In the genomic region with DNA sequence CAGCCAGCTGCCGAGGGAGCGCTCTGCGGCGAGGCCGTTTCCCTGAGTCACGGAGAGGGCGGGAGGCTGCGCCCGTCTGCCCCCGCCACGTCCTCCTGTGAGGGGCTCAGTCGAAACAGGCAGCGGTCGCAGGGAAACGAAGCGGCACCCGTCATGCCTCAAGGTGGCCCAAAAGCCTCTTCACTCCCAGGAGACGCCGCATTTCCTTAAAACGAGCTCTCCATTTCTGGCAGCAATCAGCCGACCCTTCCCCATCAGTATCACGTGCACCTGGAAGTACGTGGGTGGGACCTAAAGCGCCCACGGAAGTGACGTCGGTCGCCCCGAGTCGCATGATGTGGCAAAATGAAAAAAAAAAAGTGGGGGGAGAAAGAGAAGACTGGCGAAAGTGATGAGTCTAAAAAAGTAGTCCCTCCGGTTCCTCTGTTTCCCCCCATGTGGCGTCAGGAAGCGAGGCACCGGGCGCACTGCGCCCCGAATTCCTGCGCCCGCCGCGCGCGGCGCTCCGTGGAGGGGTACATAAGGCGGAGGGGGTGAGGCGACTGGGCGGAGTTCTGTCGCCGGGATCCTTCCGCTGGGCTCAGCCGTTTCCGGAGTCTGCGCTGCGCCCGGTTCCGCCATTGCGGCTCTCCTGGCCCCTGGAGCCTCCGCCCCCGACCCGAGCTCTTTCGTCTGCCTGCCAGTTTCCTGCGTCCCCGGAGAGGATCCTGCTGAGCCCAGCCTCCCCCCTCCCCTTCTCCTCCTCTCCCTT, we compare ENCODE assay signal across 1 cellular context.
TF ChIP-seq lines count a peak whose summit lies in the region.

A gene (plus strand): TSS at position 583 of the 751 bp plus-strand sequence. CDS start 237 bp downstream, outside the sequence.

TF ChIP-seq in GM12878, 131 proteins besides CTCF, POLR2A, EP300 and RAD21 (continued from another document and continues in another):
- TF ChIP-seq ETV6 (conservative IDR thresholded peaks at IDR 0.05 in 1 of 2, IDR thresholded peaks at IDR 0.05 in 1 of 2; ENCODE audit: borderline replicate concordance in 1 of 2, low read depth in 1 of 2) (peak in 1 of 2 experiments; percentile 49; a peak in 2 of 4 replicates), FOXK2 (IDR thresholded peaks at IDR 0.05) (no peak; the same call in none of the 2 replicates), ESRRA (IDR thresholded peaks at IDR 0.05; ENCODE audit: low read length) (0 out of 2 replicates have a peak, but pooled peaks have one; percentile 12), SIN3A (IDR thresholded peaks at IDR 0.05; ENCODE audit: low read depth, low read length) (peak; percentile 87; the same call in 1 of the 2 replicates), EGR1 (IDR thresholded peaks at IDR 0.05; ENCODE audit: borderline replicate concordance in 1 of 2, low read depth in 2 of 2, low read length in 2 of 2) (peak in 1 of 2 experiments; percentile 81; a peak in 2 of 3 replicates), MEF2A (IDR thresholded peaks at IDR 0.05; ENCODE audit: insufficient read depth, low read depth, low read length) (peak; percentile 66), NRF1 (conservative IDR thresholded peaks at IDR 0.05; ENCODE audit: low read depth, low read length) (no peak), KAT2A (conservative IDR thresholded peaks at IDR 0.05; ENCODE audit: control insufficient read depth, low read depth, low read length) (no peak), ZNF384 (IDR thresholded peaks at IDR 0.05; ENCODE audit: borderline replicate concordance, low read depth, low read length) (peak; percentile 98), ZNF217 (IDR thresholded peaks at IDR 0.05) (no peak), DPF2 (IDR thresholded peaks at IDR 0.05) (peak; percentile 87), CHD2 (IDR thresholded peaks at IDR 0.05; ENCODE audit: borderline replicate concordance, low read depth, low read length) (peak; percentile 98), RFX5 (IDR thresholded peaks at IDR 0.05; ENCODE audit: low read depth, low read length) (0 out of 2 replicates have a peak, but pooled peaks have one; percentile 67), HCFC1 (IDR thresholded peaks at IDR 0.05; ENCODE audit: low read length) (peak; percentile 65), NFIC (IDR thresholded peaks at IDR 0.05; ENCODE audit: low read depth, low read length) (peak; percentile 60; the same call in 1 of the 2 replicates), CREB1 (IDR thresholded peaks at IDR 0.05; ENCODE audit: low read depth) (peak; percentile 91), NR2F1 (conservative IDR thresholded peaks at IDR 0.05) (peak; percentile 68), EED (IDR thresholded peaks at IDR 0.05; ENCODE audit: low read depth) (peak; percentile 76; the same call in 1 of the 2 replicates), BACH1 (IDR thresholded peaks at IDR 0.05; ENCODE audit: borderline replicate concordance) (peak; percentile 98), RUNX3 (IDR thresholded peaks at IDR 0.05; ENCODE audit: low read length) (peak; percentile 78), TCF7 (IDR thresholded peaks at IDR 0.05; ENCODE audit: borderline replicate concordance) (peak; percentile 74), YY1 (IDR thresholded peaks at IDR 0.05; ENCODE audit: low read depth, low read length) (peak; percentile 97), TARDBP (IDR thresholded peaks at IDR 0.05; ENCODE audit: borderline replicate concordance) (peak; percentile 94), SRF (IDR thresholded peaks at IDR 0.05; ENCODE audit: low read depth in 2 of 2, low read length in 2 of 2) (no peak; a peak in 1 of 4 replicates), BCL11A (IDR thresholded peaks at IDR 0.05; ENCODE audit: low read depth, low read length) (peak; percentile 20; the same call in 1 of the 2 replicates), SMARCA5 (IDR thresholded peaks at IDR 0.05) (peak; percentile 92), BRCA1 (IDR thresholded peaks at IDR 0.05; ENCODE audit: low read depth, low read length) (no peak), MTA3 (IDR thresholded peaks at IDR 0.05; ENCODE audit: borderline replicate concordance, low read length) (0 out of 2 replicates have a peak, but pooled peaks have one; percentile 54), CBX3 (IDR thresholded peaks at IDR 0.05; ENCODE audit: borderline replicate concordance, low read depth) (no peak), TCF3 (IDR thresholded peaks at IDR 0.05; ENCODE audit: borderline replicate concordance, insufficient read depth, low read depth, low read length) (peak; percentile 95), ZNF207 (IDR thresholded peaks at IDR 0.05; ENCODE audit: borderline replicate concordance) (peak; percentile 97), FOXM1 (IDR thresholded peaks at IDR 0.05; ENCODE audit: low read depth, low read length) (peak; percentile 76), CEBPB (IDR thresholded peaks at IDR 0.05; ENCODE audit: borderline replicate concordance in 1 of 2, low read depth in 2 of 2, low read length in 2 of 2) (no peak), IKZF1 (conservative IDR thresholded peaks at IDR 0.05) (peak; percentile 94), ZNF24 (IDR thresholded peaks at IDR 0.05) (peak; percentile 63), LARP7 (IDR thresholded peaks at IDR 0.05) (peak; percentile 62), RCOR1 (conservative IDR thresholded peaks at IDR 0.05; ENCODE audit: low read depth, low read length) (0 out of 2 replicates have a peak, but pooled peaks have one; percentile 41)
- TF ChIP-seq, protein P1, sequence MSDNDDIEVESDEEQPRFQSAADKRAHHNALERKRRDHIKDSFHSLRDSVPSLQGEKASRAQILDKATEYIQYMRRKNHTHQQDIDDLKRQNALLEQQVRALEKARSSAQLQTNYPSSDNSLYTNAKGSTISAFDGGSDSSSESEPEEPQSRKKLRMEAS (IDR thresholded peaks at IDR 0.05; ENCODE audit: low read depth, low read length), result peak; percentile 70
- TF ChIP-seq, protein P2, sequence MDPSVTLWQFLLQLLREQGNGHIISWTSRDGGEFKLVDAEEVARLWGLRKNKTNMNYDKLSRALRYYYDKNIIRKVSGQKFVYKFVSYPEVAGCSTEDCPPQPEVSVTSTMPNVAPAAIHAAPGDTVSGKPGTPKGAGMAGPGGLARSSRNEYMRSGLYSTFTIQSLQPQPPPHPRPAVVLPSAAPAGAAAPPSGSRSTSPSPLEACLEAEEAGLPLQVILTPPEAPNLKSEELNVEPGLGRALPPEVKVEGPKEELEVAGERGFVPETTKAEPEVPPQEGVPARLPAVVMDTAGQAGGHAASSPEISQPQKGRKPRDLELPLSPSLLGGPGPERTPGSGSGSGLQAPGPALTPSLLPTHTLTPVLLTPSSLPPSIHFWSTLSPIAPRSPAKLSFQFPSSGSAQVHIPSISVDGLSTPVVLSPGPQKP (IDR thresholded peaks at IDR 0.05; ENCODE audit: low read depth, low read length), result peak; percentile 67; the same call in 1 of the 2 replicates
- TF ChIP-seq, protein P3, sequence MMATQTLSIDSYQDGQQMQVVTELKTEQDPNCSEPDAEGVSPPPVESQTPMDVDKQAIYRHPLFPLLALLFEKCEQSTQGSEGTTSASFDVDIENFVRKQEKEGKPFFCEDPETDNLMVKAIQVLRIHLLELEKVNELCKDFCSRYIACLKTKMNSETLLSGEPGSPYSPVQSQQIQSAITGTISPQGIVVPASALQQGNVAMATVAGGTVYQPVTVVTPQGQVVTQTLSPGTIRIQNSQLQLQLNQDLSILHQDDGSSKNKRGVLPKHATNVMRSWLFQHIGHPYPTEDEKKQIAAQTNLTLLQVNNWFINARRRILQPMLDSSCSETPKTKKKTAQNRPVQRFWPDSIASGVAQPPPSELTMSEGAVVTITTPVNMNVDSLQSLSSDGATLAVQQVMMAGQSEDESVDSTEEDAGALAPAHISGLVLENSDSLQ (IDR thresholded peaks at IDR 0.05), result peak; percentile 56
- TF ChIP-seq, protein P4, sequence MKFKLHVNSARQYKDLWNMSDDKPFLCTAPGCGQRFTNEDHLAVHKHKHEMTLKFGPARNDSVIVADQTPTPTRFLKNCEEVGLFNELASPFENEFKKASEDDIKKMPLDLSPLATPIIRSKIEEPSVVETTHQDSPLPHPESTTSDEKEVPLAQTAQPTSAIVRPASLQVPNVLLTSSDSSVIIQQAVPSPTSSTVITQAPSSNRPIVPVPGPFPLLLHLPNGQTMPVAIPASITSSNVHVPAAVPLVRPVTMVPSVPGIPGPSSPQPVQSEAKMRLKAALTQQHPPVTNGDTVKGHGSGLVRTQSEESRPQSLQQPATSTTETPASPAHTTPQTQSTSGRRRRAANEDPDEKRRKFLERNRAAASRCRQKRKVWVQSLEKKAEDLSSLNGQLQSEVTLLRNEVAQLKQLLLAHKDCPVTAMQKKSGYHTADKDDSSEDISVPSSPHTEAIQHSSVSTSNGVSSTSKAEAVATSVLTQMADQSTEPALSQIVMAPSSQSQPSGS (IDR thresholded peaks at IDR 0.05; ENCODE audit: low read length), result peak; percentile 65; the same call in 1 of the 2 replicates
- TF ChIP-seq, protein P5, sequence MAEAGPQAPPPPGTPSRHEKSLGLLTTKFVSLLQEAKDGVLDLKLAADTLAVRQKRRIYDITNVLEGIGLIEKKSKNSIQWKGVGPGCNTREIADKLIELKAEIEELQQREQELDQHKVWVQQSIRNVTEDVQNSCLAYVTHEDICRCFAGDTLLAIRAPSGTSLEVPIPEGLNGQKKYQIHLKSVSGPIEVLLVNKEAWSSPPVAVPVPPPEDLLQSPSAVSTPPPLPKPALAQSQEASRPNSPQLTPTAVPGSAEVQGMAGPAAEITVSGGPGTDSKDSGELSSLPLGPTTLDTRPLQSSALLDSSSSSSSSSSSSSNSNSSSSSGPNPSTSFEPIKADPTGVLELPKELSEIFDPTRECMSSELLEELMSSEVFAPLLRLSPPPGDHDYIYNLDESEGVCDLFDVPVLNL (IDR thresholded peaks at IDR 0.05; ENCODE audit: low read depth, low read length), result 0 out of 2 replicates have a peak, but pooled peaks have one; percentile 47
- TF ChIP-seq, protein P6, sequence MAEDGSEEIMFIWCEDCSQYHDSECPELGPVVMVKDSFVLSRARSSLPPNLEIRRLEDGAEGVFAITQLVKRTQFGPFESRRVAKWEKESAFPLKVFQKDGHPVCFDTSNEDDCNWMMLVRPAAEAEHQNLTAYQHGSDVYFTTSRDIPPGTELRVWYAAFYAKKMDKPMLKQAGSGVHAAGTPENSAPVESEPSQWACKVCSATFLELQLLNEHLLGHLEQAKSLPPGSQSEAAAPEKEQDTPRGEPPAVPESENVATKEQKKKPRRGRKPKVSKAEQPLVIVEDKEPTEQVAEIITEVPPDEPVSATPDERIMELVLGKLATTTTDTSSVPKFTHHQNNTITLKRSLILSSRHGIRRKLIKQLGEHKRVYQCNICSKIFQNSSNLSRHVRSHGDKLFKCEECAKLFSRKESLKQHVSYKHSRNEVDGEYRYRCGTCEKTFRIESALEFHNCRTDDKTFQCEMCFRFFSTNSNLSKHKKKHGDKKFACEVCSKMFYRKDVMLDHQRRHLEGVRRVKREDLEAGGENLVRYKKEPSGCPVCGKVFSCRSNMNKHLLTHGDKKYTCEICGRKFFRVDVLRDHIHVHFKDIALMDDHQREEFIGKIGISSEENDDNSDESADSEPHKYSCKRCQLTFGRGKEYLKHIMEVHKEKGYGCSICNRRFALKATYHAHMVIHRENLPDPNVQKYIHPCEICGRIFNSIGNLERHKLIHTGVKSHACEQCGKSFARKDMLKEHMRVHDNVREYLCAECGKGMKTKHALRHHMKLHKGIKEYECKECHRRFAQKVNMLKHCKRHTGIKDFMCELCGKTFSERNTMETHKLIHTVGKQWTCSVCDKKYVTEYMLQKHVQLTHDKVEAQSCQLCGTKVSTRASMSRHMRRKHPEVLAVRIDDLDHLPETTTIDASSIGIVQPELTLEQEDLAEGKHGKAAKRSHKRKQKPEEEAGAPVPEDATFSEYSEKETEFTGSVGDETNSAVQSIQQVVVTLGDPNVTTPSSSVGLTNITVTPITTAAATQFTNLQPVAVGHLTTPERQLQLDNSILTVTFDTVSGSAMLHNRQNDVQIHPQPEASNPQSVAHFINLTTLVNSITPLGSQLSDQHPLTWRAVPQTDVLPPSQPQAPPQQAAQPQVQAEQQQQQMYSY (CRISPR knock-in tag; IDR thresholded peaks at IDR 0.05), result 0 out of 2 replicates have a peak, but pooled peaks have one; percentile 26
- TF ChIP-seq, protein P7, sequence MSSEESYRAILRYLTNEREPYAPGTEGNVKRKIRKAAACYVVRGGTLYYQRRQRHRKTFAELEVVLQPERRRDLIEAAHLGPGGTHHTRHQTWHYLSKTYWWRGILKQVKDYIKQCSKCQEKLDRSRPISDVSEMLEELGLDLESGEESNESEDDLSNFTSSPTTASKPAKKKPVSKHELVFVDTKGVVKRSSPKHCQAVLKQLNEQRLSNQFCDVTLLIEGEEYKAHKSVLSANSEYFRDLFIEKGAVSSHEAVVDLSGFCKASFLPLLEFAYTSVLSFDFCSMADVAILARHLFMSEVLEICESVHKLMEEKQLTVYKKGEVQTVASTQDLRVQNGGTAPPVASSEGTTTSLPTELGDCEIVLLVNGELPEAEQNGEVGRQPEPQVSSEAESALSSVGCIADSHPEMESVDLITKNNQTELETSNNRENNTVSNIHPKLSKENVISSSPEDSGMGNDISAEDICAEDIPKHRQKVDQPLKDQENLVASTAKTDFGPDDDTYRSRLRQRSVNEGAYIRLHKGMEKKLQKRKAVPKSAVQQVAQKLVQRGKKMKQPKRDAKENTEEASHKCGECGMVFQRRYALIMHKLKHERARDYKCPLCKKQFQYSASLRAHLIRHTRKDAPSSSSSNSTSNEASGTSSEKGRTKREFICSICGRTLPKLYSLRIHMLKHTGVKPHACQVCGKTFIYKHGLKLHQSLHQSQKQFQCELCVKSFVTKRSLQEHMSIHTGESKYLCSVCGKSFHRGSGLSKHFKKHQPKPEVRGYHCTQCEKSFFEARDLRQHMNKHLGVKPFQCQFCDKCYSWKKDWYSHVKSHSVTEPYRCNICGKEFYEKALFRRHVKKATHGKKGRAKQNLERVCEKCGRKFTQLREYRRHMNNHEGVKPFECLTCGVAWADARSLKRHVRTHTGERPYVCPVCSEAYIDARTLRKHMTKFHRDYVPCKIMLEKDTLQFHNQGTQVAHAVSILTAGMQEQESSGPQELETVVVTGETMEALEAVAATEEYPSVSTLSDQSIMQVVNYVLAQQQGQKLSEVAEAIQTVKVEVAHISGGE (CRISPR knock-in tag; IDR thresholded peaks at IDR 0.05), result no peak
- TF ChIP-seq, protein P8, sequence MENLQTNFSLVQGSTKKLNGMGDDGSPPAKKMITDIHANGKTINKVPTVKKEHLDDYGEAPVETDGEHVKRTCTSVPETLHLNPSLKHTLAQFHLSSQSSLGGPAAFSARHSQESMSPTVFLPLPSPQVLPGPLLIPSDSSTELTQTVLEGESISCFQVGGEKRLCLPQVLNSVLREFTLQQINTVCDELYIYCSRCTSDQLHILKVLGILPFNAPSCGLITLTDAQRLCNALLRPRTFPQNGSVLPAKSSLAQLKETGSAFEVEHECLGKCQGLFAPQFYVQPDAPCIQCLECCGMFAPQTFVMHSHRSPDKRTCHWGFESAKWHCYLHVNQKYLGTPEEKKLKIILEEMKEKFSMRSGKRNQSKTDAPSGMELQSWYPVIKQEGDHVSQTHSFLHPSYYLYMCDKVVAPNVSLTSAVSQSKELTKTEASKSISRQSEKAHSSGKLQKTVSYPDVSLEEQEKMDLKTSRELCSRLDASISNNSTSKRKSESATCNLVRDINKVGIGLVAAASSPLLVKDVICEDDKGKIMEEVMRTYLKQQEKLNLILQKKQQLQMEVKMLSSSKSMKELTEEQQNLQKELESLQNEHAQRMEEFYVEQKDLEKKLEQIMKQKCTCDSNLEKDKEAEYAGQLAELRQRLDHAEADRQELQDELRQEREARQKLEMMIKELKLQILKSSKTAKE (IDR thresholded peaks at IDR 0.05; ENCODE audit: low read depth, poor library complexity, severe bottlenecking), result peak; percentile 39
